In the genomic region with DNA sequence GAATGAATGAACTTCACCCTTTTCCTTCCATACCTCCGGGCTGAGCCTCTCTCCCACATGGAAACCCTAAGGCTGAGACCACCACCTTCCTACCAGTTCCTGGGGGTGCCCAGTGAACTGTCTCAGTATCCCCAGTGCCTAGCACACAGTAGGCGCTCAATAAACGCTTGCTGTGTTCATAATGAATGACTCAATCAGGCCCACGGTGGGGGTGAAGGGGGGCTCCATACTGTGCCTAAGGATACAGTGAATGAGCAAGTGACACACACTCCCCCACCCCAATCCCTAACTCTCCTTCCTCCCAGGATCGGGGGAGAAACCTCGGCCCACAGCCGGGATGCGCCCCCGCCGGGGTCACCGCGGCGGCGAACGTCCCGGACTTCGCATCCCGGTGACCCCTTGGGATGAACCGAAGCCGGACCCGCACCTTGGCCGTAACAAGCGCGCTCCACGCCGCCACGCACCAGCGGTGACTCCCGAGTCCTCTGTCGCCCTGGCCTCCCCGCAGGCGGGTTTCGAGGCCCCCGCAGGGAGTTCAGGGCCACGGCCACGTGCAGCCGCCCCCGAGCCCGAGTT, we compare ENCODE assay signal across 10 cellular contexts. TPM values are rescaled to one million over a fixed set of nuclear protein-coding genes. Genes with fewer than 3 reads are reported as not detected.
A peak's percentile ranks its signal among the peaks of the same experiment; 100 is the strongest.
DNase-seq lines count a peak whose midpoint lies in the region; ATAC-seq, FAIRE-seq and TF ChIP-seq lines count a peak whose summit lies in the region.
"Had no signal": no experiment of that assay in that cellular context is flagged by ENCODE, and none has a peak within 500 bp of the region (broad histone marks: within the 10 kb centered on the region; RNA-seq: fewer than 3 reads in every experiment).

No MANE protein-coding gene starts in this region.

- peak overlapping the region; percentile 79 for H3K27ac ChIP-seq in astrocyte (ENCODE audit: low read depth, low read length)
- H3K27ac ChIP-seq: WERI-Rb-1 had no signal

- H3K36me3 Mint-ChIP-seq in T-helper 1 cell treated with Interleukin-12 subunit alpha and Interleukin-12 subunit beta and Interleukin-4 antibody, amounts not matched to agents 30 μg/mL and 1 μg/mL, for 36 hours (ENCODE audit: low read depth), result no peaks in the 10 kb centered on the region
- peaks cover 5% of the 10 kb centered on the region for H3K36me3 Mint-ChIP-seq in astrocyte (ENCODE audit: low read depth, unreplicated experiment)

- H3K4me3 Mint-ChIP-seq in T-helper 1 cell treated with Interleukin-12 subunit alpha and Interleukin-12 subunit beta and Interleukin-4 antibody, amounts not matched to agents 30 μg/mL and 1 μg/mL, for 36 hours, result peak overlapping the region; percentile 27
- peak overlapping the region; percentile 94 for H3K4me3 Mint-ChIP-seq in astrocyte (ENCODE audit: unreplicated experiment)
- H3K4me3 Mint-ChIP-seq in stimulated activated naive CD8-positive, alpha-beta T cell treated with anti-CD3 and anti-CD28 coated beads, Interleukin-15, amount 100 ng/mL, for 72 hours, result peak overlapping the region; percentile 6 to 20

- TF ChIP-seq CTCF in astrocyte (IDR thresholded peaks at IDR 0.05; ENCODE audit: insufficient read depth, low read depth, low read length), result no peak

- H4K20me1 ChIP-seq in astrocyte (ENCODE audit: insufficient read depth, low read length), result peaks cover 50% of the 10 kb centered on the region

- H3K9me3 ChIP-seq in astrocyte (ENCODE audit: insufficient read depth, low read depth, low read length), result no peaks in the 10 kb centered on the region

- H3K79me2 ChIP-seq in astrocyte (ENCODE audit: insufficient read depth, low read length), result peaks cover 55% of the 10 kb centered on the region

- H3K27me3 ChIP-seq in astrocyte (ENCODE audit: insufficient read depth, low read length), result peaks cover 4% of the 10 kb centered on the region

- H3K4me2 ChIP-seq in astrocyte (ENCODE audit: low read length), result peak overlapping the region; percentile 92

- H3K4me1 Mint-ChIP-seq in T-helper 1 cell treated with Interleukin-12 subunit alpha and Interleukin-12 subunit beta and Interleukin-4 antibody, amounts not matched to agents 30 μg/mL and 1 μg/mL, for 36 hours (ENCODE audit: low read depth), result peaks cover 7% of the 10 kb centered on the region
- peaks cover 13% of the 10 kb centered on the region for H3K4me1 Mint-ChIP-seq in astrocyte (ENCODE audit: low read depth, unreplicated experiment)
- peaks cover 19% of the 10 kb centered on the region for H3K4me1 Mint-ChIP-seq in stimulated activated naive CD8-positive, alpha-beta T cell treated with anti-CD3 and anti-CD28 coated beads, Interleukin-15, amount 100 ng/mL, for 72 hours

- H3K4me1 ChIP-seq in astrocyte (ENCODE audit: insufficient read depth, low read length), result peaks cover 37% of the 10 kb centered on the region

- peak; percentile 18 for ATAC-seq in stimulated activated naive CD8-positive, alpha-beta T cell treated with anti-CD3 and anti-CD28 coated beads, Interleukin-15, amount 100 ng/mL, for 72 hours
- ATAC-seq in GM18873 (IDR thresholded peaks at IDR 0.05; ENCODE audit: low FRiP score, unreplicated experiment), result no peak
- ATAC-seq in HG02938 (IDR thresholded peaks at IDR 0.05; ENCODE audit: unreplicated experiment), result no peak

- FAIRE-seq in astrocyte (lab: Jason Lieb, UNC), result no peak
- FAIRE-seq: A204.1 had no signal

- no peaks in the 10 kb centered on the region for H3K9me3 Mint-ChIP-seq in T-helper 1 cell treated with Interleukin-12 subunit alpha and Interleukin-12 subunit beta and Interleukin-4 antibody, amounts not matched to agents 30 μg/mL and 1 μg/mL, for 36 hours
- peaks cover 3% of the 10 kb centered on the region for H3K9me3 Mint-ChIP-seq in astrocyte (ENCODE audit: unreplicated experiment)
- H3K9me3 Mint-ChIP-seq in stimulated activated naive CD8-positive, alpha-beta T cell treated with anti-CD3 and anti-CD28 coated beads, Interleukin-15, amount 100 ng/mL, for 72 hours, result no peaks in the 10 kb centered on the region

- H2AFZ ChIP-seq in astrocyte (ENCODE audit: low read depth, low read length), result peak overlapping the region; percentile 55

- peaks cover 70% of the 10 kb centered on the region for H3K27me3 Mint-ChIP-seq in T-helper 1 cell treated with Interleukin-12 subunit alpha and Interleukin-12 subunit beta and Interleukin-4 antibody, amounts not matched to agents 30 μg/mL and 1 μg/mL, for 36 hours (ENCODE audit: low read depth)
- H3K27me3 Mint-ChIP-seq in astrocyte (ENCODE audit: low read depth, unreplicated experiment), result peaks cover 41% of the 10 kb centered on the region
- H3K27me3 Mint-ChIP-seq in stimulated activated naive CD8-positive, alpha-beta T cell treated with anti-CD3 and anti-CD28 coated beads, Interleukin-15, amount 100 ng/mL, for 72 hours, result peaks cover 96% of the 10 kb centered on the region

- peak overlapping the region; percentile 96 for H3K9ac ChIP-seq in astrocyte (ENCODE audit: low read length)

- DNase-seq in T-helper 1 cell, result no peak
- no peak for DNase-seq in astrocyte (ENCODE audit: low read depth)
- DNase-seq in iris pigment epithelial cell (ENCODE audit: low read depth), result peak; percentile 6
- no peak for DNase-seq in stimulated activated naive CD8-positive, alpha-beta T cell treated with anti-CD3 and anti-CD28 coated beads, Interleukin-15, amount 100 ng/mL, for 72 hours
- no peak for DNase-seq in middle frontal gyrus (ENCODE audit: extremely low spot score, low spot score)

- peaks cover 14% of the 10 kb centered on the region for H3K36me3 ChIP-seq in astrocyte (ENCODE audit: insufficient read depth, low read length)
- H3K36me3 ChIP-seq: WERI-Rb-1 had no signal

- peak overlapping the region; percentile 89 for H3K4me3 ChIP-seq in astrocyte (ENCODE audit: insufficient read depth, low read depth, low read length)

- peak overlapping the region; percentile 55 for H3K27ac Mint-ChIP-seq in T-helper 1 cell treated with Interleukin-12 subunit alpha and Interleukin-12 subunit beta and Interleukin-4 antibody, amounts not matched to agents 30 μg/mL and 1 μg/mL, for 36 hours
- H3K27ac Mint-ChIP-seq in astrocyte (ENCODE audit: unreplicated experiment), result peak overlapping the region; percentile 89
- no peak overlapping the region for H3K27ac Mint-ChIP-seq in stimulated activated naive CD8-positive, alpha-beta T cell treated with anti-CD3 and anti-CD28 coated beads, Interleukin-15, amount 100 ng/mL, for 72 hours

RNA-seq across cellular contexts. Expression of gene KCNG1, which starts 0.6 kb away (rescaled TPM):
- total RNA-seq in astrocyte, result 45.5 and 45.9 TPM in 2 replicates

Comparison
In these comparisons a context has a peak if more than half of its experiments do, and no peak if none do; other contexts are left out.
1. H3K27ac Mint-ChIP-seq: peak in T-helper 1 cell treated with Interleukin-12 subunit alpha and Interleukin-12 subunit beta and Interleukin-4 antibody, amounts not matched to agents 30 μg/mL and 1 μg/mL, for 36 hours (single experiment) and astrocyte (single experiment); none in stimulated activated naive CD8-positive, alpha-beta T cell treated with anti-CD3 and anti-CD28 coated beads, Interleukin-15, amount 100 ng/mL, for 72 hours (0 of 2).
2. H3K4me3 Mint-ChIP-seq: peak in every context shown above with its lines; median percentile 94 in astrocyte; 27 in T-helper 1 cell treated with Interleukin-12 subunit alpha and Interleukin-12 subunit beta and Interleukin-4 antibody, amounts not matched to agents 30 μg/mL and 1 μg/mL, for 36 hours; 13 in stimulated activated naive CD8-positive, alpha-beta T cell treated with anti-CD3 and anti-CD28 coated beads, Interleukin-15, amount 100 ng/mL, for 72 hours.